Comparison of ENCODE assay signal across 14 cellular contexts in the genomic region with DNA sequence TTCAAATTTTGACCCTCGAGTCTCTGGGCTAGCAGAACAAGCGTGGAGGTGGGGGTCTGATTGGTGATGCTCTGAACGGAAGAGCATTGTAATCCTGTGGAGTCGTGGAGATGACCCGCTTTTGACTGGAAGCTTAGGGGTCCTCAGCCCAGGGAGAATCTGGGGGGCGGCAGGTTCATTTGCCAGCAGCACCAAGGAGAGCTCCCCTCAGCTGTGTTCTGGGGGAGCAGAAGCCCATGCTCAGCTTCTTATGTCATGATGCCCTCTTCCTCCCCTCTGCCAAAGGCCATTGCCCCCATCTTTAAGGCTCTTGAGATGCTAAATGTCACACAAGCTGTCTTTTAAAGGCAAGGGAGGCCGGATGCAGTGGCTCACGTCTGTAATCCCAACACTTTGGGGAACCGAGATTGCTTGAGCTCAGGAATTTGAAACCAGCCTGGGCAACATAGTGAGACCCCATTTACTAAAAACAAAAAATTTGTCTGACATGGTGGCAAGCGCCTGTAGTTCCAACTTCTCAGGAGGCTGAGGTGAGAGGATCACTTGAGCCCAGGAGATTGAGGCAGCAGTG. TPM values are rescaled to one million over a fixed set of nuclear protein-coding genes. Genes with fewer than 3 reads are reported as not detected.
DNase-seq lines count a peak whose midpoint lies in the region; ATAC-seq and TF ChIP-seq lines count a peak whose summit lies in the region.
"Had no signal": no experiment of that assay in that cellular context is flagged by ENCODE, and none has a peak within 500 bp of the region (broad histone marks: within the 10 kb centered on the region; RNA-seq: fewer than 3 reads in every experiment).

No MANE protein-coding gene starts in this region.

- intact Hi-C loops in colonic mucosa (cut with DNase I) = no loop called here

- peaks cover 41% of the 10 kb centered on the region for H3K4me1 Mint-ChIP-seq in brain

- peak overlapping the region; percentile 2 for H3K4ac ChIP-seq in trophoblast cell (ENCODE audit: low read depth, low read length)

- no peak overlapping the region for H2AK5ac ChIP-seq in trophoblast cell (ENCODE audit: low read length)

- no peak overlapping the region for H4K12ac ChIP-seq in trophoblast cell (ENCODE audit: low read depth, low read length)

- no peaks in the 10 kb centered on the region for H3K27me3 Mint-ChIP-seq in brain

- H3K36me3 Mint-ChIP-seq in brain = peaks cover 15% of the 10 kb centered on the region

- H3K27ac Mint-ChIP-seq in brain = peak overlapping the region in 4 of 5 experiments; percentile 38 to 65 (median 54)

- peak overlapping the region; percentile 9 for H3K18ac ChIP-seq in trophoblast cell (ENCODE audit: low read length)

- peaks cover 14% of the 10 kb centered on the region for H4K20me1 ChIP-seq in SK-N-SH (ENCODE audit: insufficient read depth)
- peaks cover 46% of the 10 kb centered on the region for H4K20me1 ChIP-seq in DND-41 (ENCODE audit: insufficient read depth, low read length)

- TF ChIP-seq RAD21 in SK-N-SH (IDR thresholded peaks at IDR 0.05; ENCODE audit: low read length) = no peak

- H2BK5ac ChIP-seq in trophoblast cell (ENCODE audit: low read depth, low read length, poor library complexity) = peak overlapping the region; percentile 21

- H2AFZ ChIP-seq in SK-N-SH (ENCODE audit: low read depth) = no peak overlapping the region
- H2AFZ ChIP-seq in DND-41 (ENCODE audit: low read depth, low read length) = no peak overlapping the region
- H2AFZ ChIP-seq in trophoblast cell (ENCODE audit: insufficient read depth, low read length, poor library complexity) = no peak overlapping the region

- H3K9me3 ChIP-seq in SK-N-SH (no peaks in the 10 kb centered on the region), DND-41 (ENCODE audit: insufficient read depth, low read length, severe bottlenecking) (no peaks in the 10 kb centered on the region), trophoblast cell (ENCODE audit: insufficient read depth, low read depth, low read length) (no peaks in the 10 kb centered on the region), colonic mucosa (no peaks in the 10 kb centered on the region)
- H3K9me3 ChIP-seq: ovary, SJSA1 had no signal

- no peak for TF ChIP-seq EP300 in SK-N-SH (IDR thresholded peaks at IDR 0.05; ENCODE audit: borderline replicate concordance in 1 of 2, low read depth in 1 of 2, low read length in 1 of 2)

- H3K4me1 ChIP-seq in SK-N-SH (ENCODE audit: control insufficient read depth in 1 of 2, insufficient read depth in 2 of 2, low read depth in 1 of 2, low read length in 1 of 2) = peaks cover 17 to 27% of the 10 kb centered on the region in 2 experiments; a peak in 3 of 4 replicates
- peaks cover 98% of the 10 kb centered on the region for H3K4me1 ChIP-seq in DND-41 (ENCODE audit: insufficient read depth, low read length)
- peaks cover 36 to 53% of the 10 kb centered on the region in 2 experiments for H3K4me1 ChIP-seq in trophoblast cell (ENCODE audit: control insufficient read depth in 1 of 2, insufficient read depth in 2 of 2, low read length in 2 of 2)
- no peaks in the 10 kb centered on the region for H3K4me1 ChIP-seq in colonic mucosa

- no peak for TF ChIP-seq CTCF in SK-N-SH (IDR thresholded peaks at IDR 0.05)
- no peak for TF ChIP-seq CTCF in DND-41 (IDR thresholded peaks at IDR 0.05; ENCODE audit: borderline replicate concordance, extremely low read depth, low read length, poor library complexity, severe bottlenecking)
- no peak for TF ChIP-seq CTCF in brain (conservative IDR thresholded peaks at IDR 0.05)
- no peak for TF ChIP-seq CTCF in colonic mucosa (IDR thresholded peaks at IDR 0.05)

- no peak for DNase-seq in SK-N-SH
- DNase-seq in DND-41 = no peak
- no peak for DNase-seq in trophoblast cell
- DNase-seq in D341Med (ENCODE audit: low spot score) = no peak
- no peak for DNase-seq in OCI-M2 (lab: John Stamatoyannopoulos, UW; ENCODE audit: unreplicated experiment)
- no peak for DNase-seq in colonic mucosa
- DNase-seq: GDM1; NCI-H446 treated with DMSO at 0.1 percent for 48 hours; ovary; stimulated activated CD4-positive, alpha-beta T cell treated with anti-CD3 and anti-CD28 coated beads, Interleukin-12 subunit alpha, Interleukin-12 subunit beta, amount 100 ng/mL, for 4 hours had no signal

- peak overlapping the region; percentile 9 for H3K14ac ChIP-seq in trophoblast cell (ENCODE audit: low read length)

- H3K79me1 ChIP-seq in trophoblast cell (ENCODE audit: low read length) = peaks cover 18% of the 10 kb centered on the region

- POLR2A ChIA-PET in SK-N-SH (lab: Yijun Ruan, JAX) = no interaction called here

- ATAC-seq in SK-N-SH treated with all-trans-retinoic acid at 6 μM for 48 hours = no peak
- ATAC-seq in DND-41 (ENCODE audit: insufficient read depth, low read depth) = no peak

- H3F3A ChIP-seq in SK-N-SH (replicated peaks; ENCODE audit: insufficient read depth) = no peaks in the 10 kb centered on the region

- H3K9me2 ChIP-seq in SK-N-SH = no peaks in the 10 kb centered on the region

- H3K9me3 Mint-ChIP-seq in brain = no peaks in the 10 kb centered on the region
- H3K9me3 Mint-ChIP-seq: CD14-positive monocyte had no signal

- H4K8ac ChIP-seq in trophoblast cell (ENCODE audit: low read depth, low read length) = no peak overlapping the region

- H3K4me2 ChIP-seq in SK-N-SH = no peak overlapping the region
- H3K4me2 ChIP-seq in DND-41 (ENCODE audit: insufficient read depth, low read length) = peak overlapping the region; percentile 33; the same call in 1 of the 2 replicates
- H3K4me2 ChIP-seq in trophoblast cell (ENCODE audit: low read length) = no peak overlapping the region

- peak overlapping the region; percentile 72 for H4K91ac ChIP-seq in trophoblast cell (ENCODE audit: low read depth, low read length)

- H3K27me3 ChIP-seq in SK-N-SH (ENCODE audit: insufficient read depth) (no peaks in the 10 kb centered on the region), DND-41 (ENCODE audit: insufficient read depth, low read length, poor library complexity) (no peaks in the 10 kb centered on the region), trophoblast cell (ENCODE audit: insufficient read depth, low read length) (no peaks in the 10 kb centered on the region), colonic mucosa (no peaks in the 10 kb centered on the region)
- H3K27me3 ChIP-seq: ovary, SJSA1 had no signal

- H2BK120ac ChIP-seq in trophoblast cell (ENCODE audit: insufficient read depth, low read length, poor library complexity) = no peak overlapping the region

- H3K27ac ChIP-seq in SK-N-SH (ENCODE audit: low read depth in 2 of 2, low read length in 1 of 2) (no peak overlapping the region), DND-41 (ENCODE audit: low read length) (peak overlapping the region; percentile 96), trophoblast cell (ENCODE audit: low read depth, low read length) (peak overlapping the region; percentile 41), colonic mucosa (no peak overlapping the region)
- H3K27ac ChIP-seq: SJSA1 had no signal

- WGBS in SK-N-SH (ENCODE audit: low lambda C conversion rate) = 94% methylated on average over 10 of the region's 10 CpGs
- WGBS in trophoblast cell (ENCODE audit: extremely low coverage, insufficient coverage, insufficient read length) = no CpG with 5 or more reads among the region's 10 CpGs

- peak overlapping the region; percentile 23 for H2BK12ac ChIP-seq in trophoblast cell (ENCODE audit: low read length)

- no peak overlapping the region for H3K4me3 Mint-ChIP-seq in brain
- H3K4me3 Mint-ChIP-seq: CD14-positive monocyte had no signal

- H3K79me2 ChIP-seq in SK-N-SH (ENCODE audit: insufficient read depth) (peaks cover 13% of the 10 kb centered on the region; the same call in 1 of the 2 replicates), DND-41 (ENCODE audit: insufficient read depth, low read length) (peaks cover 98% of the 10 kb centered on the region), trophoblast cell (ENCODE audit: control insufficient read depth, insufficient read depth, low read length, poor library complexity) (peaks cover 9% of the 10 kb centered on the region)

- no peak overlapping the region for H3K9ac ChIP-seq in SK-N-SH
- H3K9ac ChIP-seq in DND-41 (ENCODE audit: low read depth, low read length) = peak overlapping the region; percentile 39
- no peak overlapping the region for H3K9ac ChIP-seq in trophoblast cell (ENCODE audit: low read length)
- no peak overlapping the region for H3K9ac ChIP-seq in colonic mucosa (ENCODE audit: low read depth in 2 of 2, low read length in 2 of 2)

- no peak overlapping the region for H3K23ac ChIP-seq in trophoblast cell (ENCODE audit: low read length)

- CTCF ChIA-PET in SK-N-SH (lab: Yijun Ruan, JAX) = interaction anchor here (0.8 to 8.7 kb wide), 5 partner anchors 8 to 235 kb away, joined by 3 to 56 read pairs (median 4); no protein-coding TSS in a partner anchor

- H3K4me3 ChIP-seq in SK-N-SH (ENCODE audit: low read depth in 2 of 2, low read length in 1 of 2) (no peak overlapping the region), DND-41 (ENCODE audit: low read depth in 1 of 2, low read length in 2 of 2) (no peak overlapping the region), trophoblast cell (ENCODE audit: low read depth, low read length) (no peak overlapping the region), colonic mucosa (no peak overlapping the region)
- H3K4me3 ChIP-seq: ovary, SJSA1 had no signal

- no peaks in the 10 kb centered on the region for H3K36me3 ChIP-seq in SK-N-SH (replicated peaks in 1 of 2; ENCODE audit: control insufficient read depth in 1 of 2, insufficient read depth in 2 of 2, low read length in 1 of 2)
- peaks cover 80% of the 10 kb centered on the region for H3K36me3 ChIP-seq in DND-41 (ENCODE audit: insufficient read depth, low read length)
- peaks cover 10 to 14% of the 10 kb centered on the region in 2 experiments for H3K36me3 ChIP-seq in trophoblast cell (ENCODE audit: control insufficient read depth in 1 of 2, insufficient read depth in 2 of 2, low read length in 2 of 2)
- no peaks in the 10 kb centered on the region for H3K36me3 ChIP-seq in colonic mucosa
- H3K36me3 ChIP-seq: ovary, SJSA1 had no signal

TF ChIP-seq in SK-N-SH, 30 proteins besides CTCF, POLR2A, EP300 and RAD21 (continues in another document):
- TF ChIP-seq RCOR1 (IDR thresholded peaks at IDR 0.05; ENCODE audit: low read length) = no peak

TF ChIP-seq in SK-N-SH treated with all-trans-retinoic acid at 6 μM for 48 hours, 23 proteins besides CTCF, POLR2A, EP300 and RAD21 (continues in another document):
- TF ChIP-seq GLIS3 (CRISPR knock-in tag; IDR thresholded peaks at IDR 0.05) = no peak
- no peak for TF ChIP-seq TOX (CRISPR knock-in tag; IDR thresholded peaks at IDR 0.05; ENCODE audit: borderline replicate concordance)
- TF ChIP-seq TCF4 (CRISPR knock-in tag; IDR thresholded peaks at IDR 0.05; ENCODE audit: borderline replicate concordance) = no peak

RNA-seq across cellular contexts. Expression of gene LDHD, which starts 19.3 kb away (rescaled TPM):
- polyA plus RNA-seq in SK-N-SH (2012; rRNA removed) = 0.53 and 0.70 TPM in 2 replicates
- polyA plus RNA-seq in SK-N-SH (2012; cell fraction: cytosol; rRNA removed) = 0.15 and 0.25 TPM in 2 replicates
- 1.4 TPM in 2 replicates for polyA plus RNA-seq in SK-N-SH (2012; cell fraction: nucleus; rRNA removed)
- 9.0 TPM for polyA plus RNA-seq in brain (ENCODE audit: insufficient read depth, low read depth, low replicate concordance)
- 0.08 and 0.15 TPM in 2 replicates for polyA plus RNA-seq in trophoblast cell (2013)
- total RNA-seq in colonic mucosa = 100 to 1,000 TPM in 1 of 2 donors, 10 to 100 TPM in 1; 31.4 to 105 TPM

RNA-seq across cellular contexts. Expression of gene ZFP1, which starts 51.0 kb away (rescaled TPM):
- 3.0 and 3.7 TPM in 2 replicates for polyA plus RNA-seq in SK-N-SH (2012; rRNA removed)
- polyA plus RNA-seq in SK-N-SH (2012; cell fraction: cytosol; rRNA removed) = 4.5 and 4.6 TPM in 2 replicates
- 1.7 and 3.6 TPM in 2 replicates for polyA plus RNA-seq in SK-N-SH (2012; cell fraction: nucleus; rRNA removed)
- 17.3 TPM for polyA plus RNA-seq in brain (ENCODE audit: insufficient read depth, low read depth, low replicate concordance)
- 8.6 and 8.7 TPM in 2 replicates for polyA plus RNA-seq in trophoblast cell (2013)
- 1 to 10 TPM; 4.3 to 9.9 TPM for total RNA-seq in colonic mucosa

Comparison
In these comparisons a context has a peak if more than half of its experiments do, and no peak if none do; other contexts are left out.
1. H3K27ac ChIP-seq: peak in DND-41 (single experiment) and trophoblast cell (single experiment); none in SK-N-SH (0 of 2) and colonic mucosa (single experiment).